Comparison of ENCODE assay signal across 21 cellular contexts in the genomic region with DNA sequence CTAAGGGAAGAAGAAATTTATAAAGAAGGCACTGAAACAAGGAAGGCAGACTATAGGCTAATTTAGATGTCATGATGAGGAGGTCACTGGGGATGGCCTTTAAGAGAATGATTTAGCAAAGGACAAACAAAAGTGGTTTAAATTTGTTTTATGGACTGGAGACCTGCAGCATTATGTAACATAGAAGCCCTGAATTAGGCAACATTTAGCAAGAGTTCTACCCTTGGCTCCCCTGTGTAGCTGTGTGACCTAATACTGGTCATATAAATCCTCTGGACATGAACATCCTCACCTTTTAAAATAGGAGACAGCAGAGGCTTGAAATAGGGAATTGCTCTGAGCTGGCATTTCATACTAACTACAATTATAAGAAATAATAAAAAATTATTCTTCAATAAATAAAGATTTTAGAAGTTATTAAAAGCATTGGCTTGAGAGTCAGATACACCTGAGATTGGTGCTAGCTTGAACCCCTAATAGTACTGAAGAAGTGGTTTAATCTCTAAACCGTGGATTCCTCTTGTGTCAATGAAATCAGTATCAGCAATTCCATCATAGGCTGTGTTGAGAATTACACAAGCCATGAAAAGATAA. TPM values are rescaled to one million over a fixed set of nuclear protein-coding genes. Genes with fewer than 3 reads are reported as not detected.
DNase-seq lines count a peak whose midpoint lies in the region; ATAC-seq, FAIRE-seq and TF ChIP-seq lines count a peak whose summit lies in the region.
"Had no signal": no experiment of that assay in that cellular context is flagged by ENCODE, and none has a peak within 500 bp of the region (broad histone marks: within the 10 kb centered on the region; RNA-seq: fewer than 3 reads in every experiment).

No MANE protein-coding gene starts in this region.

- no peaks in the 10 kb centered on the region for H3K36me3 Mint-ChIP-seq in stimulated activated naive B cell treated with anti-CD40 and anti-IgM and Interleukin-4, amounts not matched to agents 10 μg/mL and 1 μg/mL and 100 μg/mL, for 72 hours
- H3K36me3 Mint-ChIP-seq: CD4-positive, CD25-positive, alpha-beta regulatory T cell; CD8-positive, alpha-beta memory T cell had no signal

- H3K27ac Mint-ChIP-seq in stimulated activated naive B cell treated with anti-CD40 and anti-IgM and Interleukin-4, amounts not matched to agents 10 μg/mL and 1 μg/mL and 100 μg/mL, for 72 hours = no peak overlapping the region
- H3K27ac Mint-ChIP-seq: CD4-positive, CD25-positive, alpha-beta regulatory T cell; CD8-positive, alpha-beta memory T cell; H9 had no signal

- CTCF ChIA-PET in HepG2 (lab: Yijun Ruan, JAX; ENCODE audit: low intra/inter-chr PET ratio, low total read pairs) = no interaction called here

- H3K9me3 ChIP-seq in liver (ENCODE audit: control insufficient read depth in 4 of 4, low read length in 3 of 4) (no peaks in the 10 kb centered on the region), HepG2 (ENCODE audit: low read length) (no peaks in the 10 kb centered on the region)
- H3K9me3 ChIP-seq: BE2C had no signal

- no peak for TF ChIP-seq EP300 in HepG2 (IDR thresholded peaks at IDR 0.05; ENCODE audit: low read depth in 2 of 2, low read length in 2 of 2)
- no peak for TF ChIP-seq EP300 in HepG2 (CRISPR knock-in tag; IDR thresholded peaks at IDR 0.05; ENCODE audit: borderline replicate concordance)

- H2AFZ ChIP-seq in HepG2 (ENCODE audit: low read length) = no peak overlapping the region

- H3K9ac ChIP-seq in liver (ENCODE audit: low read depth in 1 of 2, low read length in 2 of 2) (no peak overlapping the region), HepG2 (ENCODE audit: insufficient read depth, low read depth, low read length) (no peak overlapping the region)

- POLR2A ChIA-PET in HepG2 (lab: Yijun Ruan, JAX) = no interaction called here

- H3K4me1 ChIP-seq in liver (ENCODE audit: control insufficient read depth in 4 of 4, insufficient read depth in 4 of 4, low read length in 3 of 4) (peaks cover 0 to 27% (median 18%) of the 10 kb centered on the region in 4 donors), HepG2 (ENCODE audit: insufficient read depth, low read length) (no peaks in the 10 kb centered on the region)

- 40% methylated on average over 1 of the region's 1 CpG for WGBS in liver
- WGBS in HepG2 (ENCODE audit: low lambda C conversion rate) = 0% methylated on average over 1 of the region's 1 CpG

- TF ChIP-seq RAD21 in liver (IDR thresholded peaks at IDR 0.05) = peak; percentile 21 to 38
- TF ChIP-seq RAD21 in HepG2 (CRISPR knock-in tag; IDR thresholded peaks at IDR 0.05) = no peak

- ATAC-seq in HepG2 = no peak
- no peak for ATAC-seq in stimulated activated naive B cell treated with anti-CD40 and anti-IgM and Interleukin-4, amounts not matched to agents 10 μg/mL and 1 μg/mL and 100 μg/mL, for 72 hours (replicated peaks)
- ATAC-seq in HG02970 (IDR thresholded peaks at IDR 0.05; ENCODE audit: low FRiP score, unreplicated experiment) = no peak

- no peaks in the 10 kb centered on the region for H3K79me2 ChIP-seq in HepG2 (ENCODE audit: insufficient read depth, low read length)

- H3K4me2 ChIP-seq in HepG2 (ENCODE audit: low read depth, low read length) = no peak overlapping the region

- DNase-seq in HepG2 (ENCODE audit: low spot score) (no peak), NOMO-1 treated with dmso at 0.1 percent for 144 hours (lab: John Stamatoyannopoulos, UW; ENCODE audit: unreplicated experiment) (peak; percentile 43), renal cortical epithelial cell (ENCODE audit: low read depth) (peak; percentile 7)
- no peak for DNase-seq in central memory CD4-positive, alpha-beta T cell
- no peak for DNase-seq in stimulated activated naive B cell treated with anti-CD40 and anti-IgM and Interleukin-4, amounts not matched to agents 10 μg/mL and 1 μg/mL and 100 μg/mL, for 72 hours
- DNase-seq: 8988T; BE2C; C1 segment of cervical spinal cord; CD4-positive, CD25-positive, alpha-beta regulatory T cell; CD8-positive, alpha-beta memory T cell; COR-L47; DMS 273 treated with DMSO at 0.1 percent for 48 hours; DMS53; H9 had no signal

- in situ Hi-C loops in HepG2 (cut with HindIII; ENCODE audit: extremely low pct_ligation_motif_present, low pct_unique_long_range_greater_than_20kb) = no loop called here

- H4K20me1 ChIP-seq in HepG2 (ENCODE audit: insufficient read depth, low read length) = no peaks in the 10 kb centered on the region

- no peak for TF ChIP-seq POLR2A in HepG2 (IDR thresholded peaks at IDR 0.05; ENCODE audit: insufficient read depth in 1 of 2, low read depth in 2 of 2, low read length in 2 of 2)

- H3K4me3 Mint-ChIP-seq in stimulated activated naive B cell treated with anti-CD40 and anti-IgM and Interleukin-4, amounts not matched to agents 10 μg/mL and 1 μg/mL and 100 μg/mL, for 72 hours = no peak overlapping the region
- H3K4me3 Mint-ChIP-seq: CD4-positive, CD25-positive, alpha-beta regulatory T cell; CD8-positive, alpha-beta memory T cell; H9 had no signal

- no peak overlapping the region for H3K27ac ChIP-seq in liver (ENCODE audit: low read depth in 1 of 2, low read length in 2 of 2)
- H3K27ac ChIP-seq in HepG2 (ENCODE audit: extremely low read length, insufficient read depth, low read length) = no peak overlapping the region

- H3K36me3 ChIP-seq in liver (ENCODE audit: control insufficient read depth in 4 of 4, insufficient read depth in 3 of 4, low read depth in 1 of 4, low read length in 3 of 4) (no peaks in the 10 kb centered on the region), HepG2 (replicated peaks in 1 of 2; ENCODE audit: control insufficient read depth in 1 of 2, insufficient read depth in 2 of 2, low read length in 2 of 2) (no peaks in the 10 kb centered on the region)
- H3K36me3 ChIP-seq: BE2C had no signal

- H3K27me3 ChIP-seq in liver (ENCODE audit: control insufficient read depth in 4 of 4, insufficient read depth in 4 of 4, low read length in 3 of 4) = no peaks in the 10 kb centered on the region
- H3K27me3 ChIP-seq in HepG2 (ENCODE audit: control insufficient read depth in 1 of 2, insufficient read depth in 2 of 2, low read length in 2 of 2) = no peaks in the 10 kb centered on the region; a peak in 1 of 5 replicates
- H3K27me3 ChIP-seq: BE2C had no signal

- H3K27me3 Mint-ChIP-seq in stimulated activated naive B cell treated with anti-CD40 and anti-IgM and Interleukin-4, amounts not matched to agents 10 μg/mL and 1 μg/mL and 100 μg/mL, for 72 hours = no peaks in the 10 kb centered on the region

- H3K4me1 Mint-ChIP-seq in stimulated activated naive B cell treated with anti-CD40 and anti-IgM and Interleukin-4, amounts not matched to agents 10 μg/mL and 1 μg/mL and 100 μg/mL, for 72 hours = no peaks in the 10 kb centered on the region
- H3K4me1 Mint-ChIP-seq: CD8-positive, alpha-beta memory T cell; H9 had no signal

- no peak for TF ChIP-seq CTCF in liver (IDR thresholded peaks at IDR 0.05; ENCODE audit: low read depth, low read length, missing input control)
- no peak for TF ChIP-seq CTCF in HepG2 (CRISPR knock-in tag; IDR thresholded peaks at IDR 0.05)

- no TSS peak for BruUV-seq in HepG2 (replicated peaks; lab: Mats Ljungman, UMichigan)

- H3K9me3 Mint-ChIP-seq in stimulated activated naive B cell treated with anti-CD40 and anti-IgM and Interleukin-4, amounts not matched to agents 10 μg/mL and 1 μg/mL and 100 μg/mL, for 72 hours = no peaks in the 10 kb centered on the region
- H3K9me3 Mint-ChIP-seq: CD8-positive, alpha-beta memory T cell; H9 had no signal

- H3K4me3 ChIP-seq in liver (ENCODE audit: low read depth in 1 of 3, low read length in 3 of 3) (no peak overlapping the region), HepG2 (replicated peaks in 1 of 3; ENCODE audit: insufficient read depth in 1 of 3, low read depth in 2 of 3, low read length in 3 of 3) (no peak overlapping the region)

- no peak for FAIRE-seq in HepG2 (lab: Jason Lieb, UNC)
- FAIRE-seq: G401.6, GM12891, GM19239, H1 had no signal

- intact Hi-C loops in HepG2 (cut with micrococcal nuclease; ENCODE audit: unreplicated experiment) = no loop called here

RNA-seq across cellular contexts. Expression of gene RNLS, which starts 48.9 kb away (rescaled TPM):
- total RNA-seq in liver (10 to 100 TPM in 1 of 2 donors, 1 to 10 TPM in 1; 4.1 to 12.4 TPM), HepG2 (2016; rRNA removed; fragmentation: Illumina TruSeq; extraction: Trizol) (not detected in 2 replicates), renal cortical epithelial cell (16.0 and 27.7 TPM in 2 replicates)
- polyA plus RNA-seq in liver (1 to 10 TPM; 7.3 to 7.8 TPM), HepG2 (2011; rRNA removed) (not detected in 2 replicates)
- not detected in 2 replicates for total RNA-seq in HepG2 (2016; cell fraction: cytosol; rRNA removed; fragmentation: Illumina TruSeq; extraction: Trizol; ENCODE audit: low read depth)
- total RNA-seq in HepG2 (2016; cell fraction: insoluble cytoplasmic fraction; rRNA removed; fragmentation: Illumina TruSeq; extraction: Trizol) = not detected in 2 replicates
- total RNA-seq in HepG2 (2016; cell fraction: membrane; rRNA removed; fragmentation: Illumina TruSeq; extraction: Trizol) = not detected in 2 replicates
- not detected in 2 replicates for total RNA-seq in HepG2 (2016; cell fraction: nucleus; rRNA removed; fragmentation: Illumina TruSeq; extraction: Trizol)
- polyA plus RNA-seq in HepG2 (2011; cell fraction: cytosol; rRNA removed) = not detected in 2 replicates
- not detected in 2 replicates for polyA plus RNA-seq in HepG2 (2011; cell fraction: nucleus; rRNA removed)
- polyA plus RNA-seq in HepG2 (2012) = not detected in 2 replicates
- polyA plus RNA-seq in HepG2 (2016; cell fraction: cytosol; fragmentation: Illumina TruSeq; extraction: Trizol; ENCODE audit: low read depth) = not detected in 2 replicates
- not detected in 2 replicates for polyA plus RNA-seq in HepG2 (2016; cell fraction: insoluble cytoplasmic fraction; fragmentation: Illumina TruSeq; extraction: Trizol; ENCODE audit: low read depth)
- not detected in 2 replicates for polyA plus RNA-seq in HepG2 (2016; cell fraction: membrane; fragmentation: Illumina TruSeq; extraction: Trizol; ENCODE audit: low read depth)
- polyA plus RNA-seq in HepG2 (2016; cell fraction: nucleus; fragmentation: Illumina TruSeq; extraction: Trizol; ENCODE audit: insufficient read depth, low read depth) = not detected in 2 replicates
- polyA minus RNA-seq in HepG2 (2011; rRNA and poly(A)+ RNA removed; ENCODE audit: low replicate concordance) = not detected in 2 replicates
- polyA minus RNA-seq in HepG2 (2011; cell fraction: cytosol; rRNA and poly(A)+ RNA removed) = not detected in 2 replicates
- polyA minus RNA-seq in HepG2 (2011; cell fraction: nucleus; rRNA and poly(A)+ RNA removed) = not detected in 2 replicates

RNA-seq across cellular contexts. Expression of gene LIPJ, which starts 52.4 kb away (rescaled TPM):
- total RNA-seq in liver (under 1 TPM in 1 of 2 donors, not detected in 1; 0.17 TPM), HepG2 (2016; rRNA removed; fragmentation: Illumina TruSeq; extraction: Trizol) (not detected in 2 replicates), renal cortical epithelial cell (0.05 TPM in 1 of 2 replicates, not detected in the other)
- polyA plus RNA-seq in liver (under 1 TPM; 0.01 to 0.11 TPM), HepG2 (2011; rRNA removed) (not detected in 2 replicates)
- total RNA-seq in HepG2 (2016; cell fraction: cytosol; rRNA removed; fragmentation: Illumina TruSeq; extraction: Trizol; ENCODE audit: low read depth) = not detected in 2 replicates
- total RNA-seq in HepG2 (2016; cell fraction: insoluble cytoplasmic fraction; rRNA removed; fragmentation: Illumina TruSeq; extraction: Trizol) = not detected in 2 replicates
- total RNA-seq in HepG2 (2016; cell fraction: membrane; rRNA removed; fragmentation: Illumina TruSeq; extraction: Trizol) = not detected in 2 replicates
- total RNA-seq in HepG2 (2016; cell fraction: nucleus; rRNA removed; fragmentation: Illumina TruSeq; extraction: Trizol) = not detected in 2 replicates
- polyA plus RNA-seq in HepG2 (2011; cell fraction: cytosol; rRNA removed) = not detected in 2 replicates
- not detected in 2 replicates for polyA plus RNA-seq in HepG2 (2011; cell fraction: nucleus; rRNA removed)
- polyA plus RNA-seq in HepG2 (2012) = not detected in 2 replicates
- not detected in 2 replicates for polyA plus RNA-seq in HepG2 (2016; cell fraction: cytosol; fragmentation: Illumina TruSeq; extraction: Trizol; ENCODE audit: low read depth)
- not detected in 2 replicates for polyA plus RNA-seq in HepG2 (2016; cell fraction: insoluble cytoplasmic fraction; fragmentation: Illumina TruSeq; extraction: Trizol; ENCODE audit: low read depth)
- polyA plus RNA-seq in HepG2 (2016; cell fraction: membrane; fragmentation: Illumina TruSeq; extraction: Trizol; ENCODE audit: low read depth) = not detected in 2 replicates
- polyA plus RNA-seq in HepG2 (2016; cell fraction: nucleus; fragmentation: Illumina TruSeq; extraction: Trizol; ENCODE audit: insufficient read depth, low read depth) = not detected in 2 replicates
- not detected in 2 replicates for polyA minus RNA-seq in HepG2 (2011; rRNA and poly(A)+ RNA removed; ENCODE audit: low replicate concordance)
- polyA minus RNA-seq in HepG2 (2011; cell fraction: cytosol; rRNA and poly(A)+ RNA removed) = not detected in 2 replicates
- polyA minus RNA-seq in HepG2 (2011; cell fraction: nucleus; rRNA and poly(A)+ RNA removed) = not detected in 2 replicates
- total RNA-seq: CD4-positive, CD25-positive, alpha-beta regulatory T cell; H1; H9; HT-29 had no signal
- polyA plus RNA-seq: CD4-positive, CD25-positive, alpha-beta regulatory T cell; CD8-positive, alpha-beta memory T cell; H1 had no signal

Comparison
In these comparisons a context has a peak if more than half of its experiments do, and no peak if none do; other contexts are left out.
1. DNase-seq: peak in NOMO-1 treated with dmso at 0.1 percent for 144 hours (single experiment) and renal cortical epithelial cell (single experiment); none in HepG2 (single experiment), central memory CD4-positive, alpha-beta T cell (single experiment) and stimulated activated naive B cell treated with anti-CD40 and anti-IgM and Interleukin-4, amounts not matched to agents 10 μg/mL and 1 μg/mL and 100 μg/mL, for 72 hours (single experiment).